3 cellular contexts compared by ENCODE assay signal in genomic region chrY:18815751-18816150, GRCh38. TPM values are rescaled to one million over a fixed set of nuclear protein-coding genes. Genes with fewer than 3 reads are reported as not detected.
"Had no signal": no experiment of that assay in that cellular context is flagged by ENCODE, and none has a peak within 500 bp of the region (broad histone marks: within the 10 kb centered on the region; RNA-seq: fewer than 3 reads in every experiment).

No MANE protein-coding gene starts in this region.

RNA-seq across cellular contexts. Expression of gene HSFY2, which starts 42.2 kb away (rescaled TPM):
- polyA plus RNA-seq: GM23248, IMR-90, K562 had no signal
